Comparison of ENCODE assay signal across 19 cellular contexts in genomic region chrX:19686876-19687275, GRCh38.
DNase-seq lines count a peak whose midpoint lies in the region; ATAC-seq, FAIRE-seq and TF ChIP-seq lines count a peak whose summit lies in the region.
"Had no signal": no experiment of that assay in that cellular context is flagged by ENCODE, and none has a peak within 500 bp of the region (broad histone marks: within the 10 kb centered on the region; RNA-seq: fewer than 3 reads in every experiment).

No MANE protein-coding gene starts in this region.

- TF ChIP-seq CTCF in astrocyte (IDR thresholded peaks at IDR 0.05; ENCODE audit: insufficient read depth, low read depth, low read length) (no peak), neutrophil (IDR thresholded peaks at IDR 0.05) (no peak), natural killer cell (IDR thresholded peaks at IDR 0.05) (no peak)

- H3K27ac Mint-ChIP-seq in astrocyte (ENCODE audit: unreplicated experiment) (no peak overlapping the region), natural killer cell (no peak overlapping the region)

- no peaks in the 10 kb centered on the region for H3K9me3 ChIP-seq in astrocyte (ENCODE audit: insufficient read depth, low read depth, low read length)
- no peaks in the 10 kb centered on the region for H3K9me3 ChIP-seq in neutrophil
- H3K9me3 ChIP-seq: BLaER1 had no signal

- H3K36me3 ChIP-seq in astrocyte (ENCODE audit: insufficient read depth, low read length) (no peaks in the 10 kb centered on the region), neutrophil (peaks cover 3% of the 10 kb centered on the region)

- H3K9me3 Mint-ChIP-seq in astrocyte (ENCODE audit: unreplicated experiment) (no peaks in the 10 kb centered on the region), natural killer cell (no peaks in the 10 kb centered on the region)

- H3K4me3 Mint-ChIP-seq in astrocyte (ENCODE audit: unreplicated experiment) (no peak overlapping the region), natural killer cell (no peak overlapping the region)

- intact Hi-C loops in natural killer cell (cut with micrococcal nuclease) (no loop called here), left ventricle myocardium superior (cut with micrococcal nuclease) (no loop called here)

- no peak overlapping the region for H3K4me2 ChIP-seq in astrocyte (ENCODE audit: low read length)
- H3K4me2 ChIP-seq: BLaER1 had no signal

- ATAC-seq in natural killer cell (no peak), HG02870 (IDR thresholded peaks at IDR 0.05; ENCODE audit: unreplicated experiment) (no peak), left ventricle myocardium superior (no peak)
- ATAC-seq: HCT116, HepG2 had no signal

- H3K27ac ChIP-seq in astrocyte (ENCODE audit: low read depth, low read length) (no peak overlapping the region), neutrophil (peak overlapping the region; percentile 77)
- H3K27ac ChIP-seq: 22Rv1, BLaER1, GM23248 had no signal

- H3K27me3 ChIP-seq in astrocyte (ENCODE audit: insufficient read depth, low read length) (no peaks in the 10 kb centered on the region), neutrophil (no peaks in the 10 kb centered on the region)
- H3K27me3 ChIP-seq: BLaER1 had no signal

- no peak overlapping the region for H3K4me3 ChIP-seq in astrocyte (ENCODE audit: insufficient read depth, low read depth, low read length)
- H3K4me3 ChIP-seq in neutrophil (ENCODE audit: low read depth in 1 of 2, low read length in 1 of 2) = no peak overlapping the region
- H3K4me3 ChIP-seq: BLaER1, GM23248 had no signal

- H3K4me1 ChIP-seq in astrocyte (ENCODE audit: insufficient read depth, low read length) = peaks cover 7% of the 10 kb centered on the region
- H3K4me1 ChIP-seq in neutrophil (ENCODE audit: control insufficient read depth in 1 of 2, insufficient read depth in 1 of 2, low read depth in 1 of 2, low read length in 1 of 2) = peaks cover 17 to 30% of the 10 kb centered on the region in 2 experiments

- H3K79me2 ChIP-seq in astrocyte (ENCODE audit: insufficient read depth, low read length) = no peaks in the 10 kb centered on the region

- H3K4me1 Mint-ChIP-seq in astrocyte (ENCODE audit: low read depth, unreplicated experiment) (peaks cover 26% of the 10 kb centered on the region), natural killer cell (peaks cover 34 to 53% of the 10 kb centered on the region in 2 donors)

- H3K27me3 Mint-ChIP-seq in astrocyte (ENCODE audit: low read depth, unreplicated experiment) = no peaks in the 10 kb centered on the region
- H3K27me3 Mint-ChIP-seq in natural killer cell (ENCODE audit: low read depth in 2 of 2) = peaks cover 0 to 6% of the 10 kb centered on the region in 2 donors

- no peaks in the 10 kb centered on the region for H4K20me1 ChIP-seq in astrocyte (ENCODE audit: insufficient read depth, low read length)

- H3K9ac ChIP-seq in astrocyte (ENCODE audit: low read length) = no peak overlapping the region
- H3K9ac ChIP-seq: BLaER1, GM23248 had no signal

- peak; percentile 19 for DNase-seq in DMS79 treated with DMSO at 0.1 percent for 48 hours (lab: John Stamatoyannopoulos, UW)
- DNase-seq in DMS79 (lab: John Stamatoyannopoulos, UW) = no peak
- DNase-seq in NCI-H446 (lab: John Stamatoyannopoulos, UW) = peak; percentile 25 to 59
- no peak for DNase-seq in astrocyte (ENCODE audit: low read depth)
- no peak for DNase-seq in natural killer cell
- no peak for DNase-seq in left ventricle myocardium superior
- DNase-seq: AML-193, DND-41, GDM1, GM23248 had no signal

- no peak overlapping the region for H2AFZ ChIP-seq in astrocyte (ENCODE audit: low read depth, low read length)
- H2AFZ ChIP-seq: GM23248 had no signal

- FAIRE-seq in astrocyte (lab: Jason Lieb, UNC) = peak; percentile 13
- FAIRE-seq: GM18507, H54, HepG2, HTR-8/SVneo had no signal

- H3K36me3 Mint-ChIP-seq in astrocyte (ENCODE audit: low read depth, unreplicated experiment) (peaks cover 2% of the 10 kb centered on the region), natural killer cell (no peaks in the 10 kb centered on the region)

Comparison
In these comparisons a context has a peak if more than half of its experiments do, and no peak if none do; other contexts are left out.
1. DNase-seq: peak in DMS79 treated with DMSO at 0.1 percent for 48 hours (single experiment) and NCI-H446 (2 of 2); none in DMS79 (single experiment), astrocyte (single experiment), natural killer cell (single experiment) and left ventricle myocardium superior (single experiment).